ENCODE assay signal across 1 cellular context in the genomic region with DNA sequence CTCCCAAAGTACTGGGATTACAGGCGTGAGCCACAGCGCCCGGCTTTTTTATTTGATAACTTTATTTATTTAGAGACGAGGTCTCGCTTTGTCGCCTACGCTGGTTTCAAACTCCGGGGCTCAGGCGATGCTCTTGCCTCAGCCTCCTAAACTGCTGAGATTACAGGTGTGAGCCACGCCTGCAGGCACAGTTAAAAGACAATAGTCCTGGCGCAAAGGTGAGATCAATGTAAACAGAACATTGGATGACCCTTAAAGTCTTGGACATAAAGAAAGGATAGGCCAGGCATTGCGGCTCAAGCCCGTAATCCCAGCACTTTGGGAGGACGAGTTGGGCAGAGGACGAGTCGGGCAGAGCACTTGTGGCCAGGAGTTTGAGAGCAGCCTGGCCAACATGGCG.
TF ChIP-seq lines count a peak whose summit lies in the region.

No MANE protein-coding gene starts in this region.

TF ChIP-seq in HepG2, 621 proteins besides CTCF, POLR2A, EP300 and RAD21:
- TF ChIP-seq ZNF761 (CRISPR knock-in tag; conservative IDR thresholded peaks at IDR 0.05) (no peak), SOX6 (IDR thresholded peaks at IDR 0.05) (no peak), SOX6 (CRISPR knock-in tag; IDR thresholded peaks at IDR 0.05) (peak; percentile 29; the same call in 1 of the 2 replicates), SOX5 (CRISPR knock-in tag; IDR thresholded peaks at IDR 0.05; ENCODE audit: borderline replicate concordance) (peak; percentile 40; the same call in 1 of the 2 replicates), SOX13 (IDR thresholded peaks at IDR 0.05) (0 out of 2 replicates have a peak, but pooled peaks have one; percentile 23), SOX13 (CRISPR knock-in tag; conservative IDR thresholded peaks at IDR 0.05 in 1 of 2, IDR thresholded peaks at IDR 0.05 in 1 of 2) (peak in 1 of 2 experiments; percentile 75; a peak in 2 of 4 replicates), ELF3 (CRISPR knock-in tag; IDR thresholded peaks at IDR 0.05) (no peak)
